In genomic region chr12:91965781-91966180, GRCh38 we compare ENCODE assay signal across 1 cellular context.
TF ChIP-seq lines count a peak whose summit lies in the region.

No MANE protein-coding gene starts in this region.

TF ChIP-seq in K562, 482 proteins besides CTCF, POLR2A, EP300 and RAD21 (continued from another document):
- TF ChIP-seq ZFP91 (CRISPR knock-in tag; IDR thresholded peaks at IDR 0.05) (no peak), MAFG (tag; conservative IDR thresholded peaks at IDR 0.05) (peak; percentile 89), SAP30 (IDR thresholded peaks at IDR 0.05; ENCODE audit: borderline replicate concordance, insufficient read depth, low read depth, low read length, poor library complexity, severe bottlenecking) (no peak), ARID3B (CRISPR knock-in tag; IDR thresholded peaks at IDR 0.05; ENCODE audit: borderline replicate concordance) (no peak), C11orf30 (IDR thresholded peaks at IDR 0.05; ENCODE audit: low read depth) (peak; percentile 83), TBP (optimal IDR thresholded peaks at IDR 0.05; ENCODE audit: low read depth, low read length) (no peak), JUND (IDR thresholded peaks at IDR 0.05; ENCODE audit: borderline replicate concordance, low read depth, low read length) (peak; percentile 57; the same call in 1 of the 2 replicates), JUND (tag; IDR thresholded peaks at IDR 0.05; ENCODE audit: borderline replicate concordance, low read depth, low read length) (peak; percentile 80; the same call in 2 of the 3 replicates), NFE2 (IDR thresholded peaks at IDR 0.05; ENCODE audit: low read depth) (peak; percentile 81), MBD1 (CRISPR knock-in tag; IDR thresholded peaks at IDR 0.05) (no peak), DPF2 (IDR thresholded peaks at IDR 0.05) (0 out of 2 replicates have a peak, but pooled peaks have one; percentile 50)
